ENCODE assay signal across 1 cellular context in genomic region chr1:109167114-109167513, GRCh38.
A peak's percentile ranks its signal among the peaks of the same experiment; 100 is the strongest.
TF ChIP-seq lines count a peak whose summit lies in the region.

No MANE protein-coding gene starts in this region.

TF ChIP-seq in K562, 482 proteins besides CTCF, POLR2A, EP300 and RAD21 (continued from another document):
- TF ChIP-seq MLLT1 (IDR thresholded peaks at IDR 0.05) (no peak), CBFB (CRISPR knock-in tag; IDR thresholded peaks at IDR 0.05) (no peak), POLR2G (IDR thresholded peaks at IDR 0.05; ENCODE audit: low read depth, low read length) (no peak), RBM15 (IDR thresholded peaks at IDR 0.05; ENCODE audit: insufficient read depth, low read length) (no peak), HINFP (tag; conservative IDR thresholded peaks at IDR 0.05; ENCODE audit: low read depth) (no peak), BCOR (IDR thresholded peaks at IDR 0.05) (no peak), MTA1 (IDR thresholded peaks at IDR 0.05; ENCODE audit: borderline replicate concordance) (no peak), NFRKB (IDR thresholded peaks at IDR 0.05; ENCODE audit: low read depth) (no peak), ZNF253 (CRISPR knock-in tag; conservative IDR thresholded peaks at IDR 0.05) (no peak), LARP7 (IDR thresholded peaks at IDR 0.05) (no peak), ZC3H4 (CRISPR knock-in tag; IDR thresholded peaks at IDR 0.05; ENCODE audit: borderline replicate concordance) (no peak), FOSL1 (tag; conservative IDR thresholded peaks at IDR 0.05) (no peak), ARID2 (IDR thresholded peaks at IDR 0.05) (no peak), MYNN (IDR thresholded peaks at IDR 0.05) (no peak), MYNN (CRISPR knock-in tag; IDR thresholded peaks at IDR 0.05) (no peak), GMEB1 (CRISPR knock-in tag; IDR thresholded peaks at IDR 0.05) (no peak), ZNF408 (CRISPR knock-in tag; IDR thresholded peaks at IDR 0.05; ENCODE audit: low read depth) (no peak), ZNF41 (CRISPR knock-in tag; conservative IDR thresholded peaks at IDR 0.05) (no peak), ZNF79 (CRISPR knock-in tag; IDR thresholded peaks at IDR 0.05; ENCODE audit: low read depth) (no peak), IFI16 (CRISPR knock-in tag; IDR thresholded peaks at IDR 0.05) (no peak), CTBP1 (IDR thresholded peaks at IDR 0.05; ENCODE audit: borderline replicate concordance) (0 out of 2 replicates have a peak, but pooled peaks have one; percentile 26), NFE2L1 (tag; IDR thresholded peaks at IDR 0.05; ENCODE audit: borderline replicate concordance, low read depth) (no peak), PTTG1 (tag; IDR thresholded peaks at IDR 0.05; ENCODE audit: low read depth) (no peak), CBX2 (IDR thresholded peaks at IDR 0.05; ENCODE audit: insufficient read depth, low read length, poor library complexity, severe bottlenecking) (no peak), PCBP1 (IDR thresholded peaks at IDR 0.05; ENCODE audit: low read depth, low read length, poor library complexity, severe bottlenecking) (no peak), SOX6 (IDR thresholded peaks at IDR 0.05) (peak; percentile 52; the same call in 1 of the 2 replicates)
